8 cellular contexts compared by ENCODE assay signal in the genomic region with DNA sequence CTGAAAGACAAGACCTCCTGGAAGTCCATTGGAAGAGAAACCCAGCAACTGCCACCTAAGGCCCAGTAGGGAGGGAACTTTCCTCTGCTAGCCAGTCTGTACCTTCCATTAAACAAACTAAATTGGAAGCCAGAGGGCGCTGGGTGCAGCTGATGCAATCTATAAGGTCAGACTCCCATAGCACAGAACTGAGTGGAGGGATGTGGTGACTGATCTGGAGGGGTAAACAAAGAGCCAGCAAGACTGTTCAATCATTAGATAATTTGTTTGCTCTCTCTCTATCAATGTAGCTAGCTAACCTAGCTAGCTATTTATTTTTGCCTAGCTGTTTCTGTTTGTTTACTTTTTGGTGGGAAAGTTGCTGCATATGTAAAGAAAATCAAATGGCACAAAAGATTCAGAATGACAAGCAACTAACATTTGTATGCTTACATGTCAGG.
A peak's percentile ranks its signal among the peaks of the same experiment; 100 is the strongest.
DNase-seq lines count a peak whose midpoint lies in the region; ATAC-seq and TF ChIP-seq lines count a peak whose summit lies in the region.
"Had no signal": no experiment of that assay in that cellular context is flagged by ENCODE, and none has a peak within 500 bp of the region (broad histone marks: within the 10 kb centered on the region; RNA-seq: fewer than 3 reads in every experiment).

No MANE protein-coding gene starts in this region.

- H3K4me1 Mint-ChIP-seq in activated T-cell treated with anti-CD3 and anti-CD28 coated beads, Interleukin-2, amount 50 U/mL, for 72 hours (ENCODE audit: low read depth): peaks cover 6% of the 10 kb centered on the region

- H3K9me3 Mint-ChIP-seq in activated T-cell treated with anti-CD3 and anti-CD28 coated beads, Interleukin-2, amount 50 U/mL, for 72 hours: no peaks in the 10 kb centered on the region

- no peak for TF ChIP-seq POLR2A in gastroesophageal sphincter (IDR thresholded peaks at IDR 0.05)

- H3K36me3 Mint-ChIP-seq in activated T-cell treated with anti-CD3 and anti-CD28 coated beads, Interleukin-2, amount 50 U/mL, for 72 hours (ENCODE audit: insufficient read depth in 2 of 2): no peaks in the 10 kb centered on the region
- H3K36me3 Mint-ChIP-seq: activated naive CD8-positive, alpha-beta T cell had no signal

- no peaks in the 10 kb centered on the region for H3K27me3 ChIP-seq in gastroesophageal sphincter

- H3K27me3 Mint-ChIP-seq in activated T-cell treated with anti-CD3 and anti-CD28 coated beads, Interleukin-2, amount 50 U/mL, for 72 hours (ENCODE audit: low read depth): peaks cover 18% of the 10 kb centered on the region

- H3K4me1 ChIP-seq in gastroesophageal sphincter: no peaks in the 10 kb centered on the region

- H3K4me3 ChIP-seq in HFF-Myc (replicated peaks; ENCODE audit: low read depth, low read length): no peak overlapping the region
- H3K4me3 ChIP-seq in gastroesophageal sphincter: no peak overlapping the region

- DNase-seq in GM10248 (ENCODE audit: extremely low spot score): peak; percentile 22
- no peak for DNase-seq in HFF-Myc (ENCODE audit: extremely low read depth, low read depth)
- peak; percentile 4 for DNase-seq in NCI-H82 treated with DMSO at 0.1 percent for 48 hours (lab: John Stamatoyannopoulos, UW; ENCODE audit: unreplicated experiment)
- DNase-seq in activated T-cell treated with anti-CD3 and anti-CD28 coated beads, Interleukin-2, amount 50 U/mL, for 72 hours: peak; percentile 39 to 53
- peak; percentile 26 for DNase-seq in hepatic stellate cell (ENCODE audit: low spot score)
- peak in 2 of 3 donors; percentile 9 for DNase-seq in stimulated activated CD4-positive, alpha-beta T cell treated with anti-CD3 and anti-CD28 coated beads, TNF-alpha, amount 100 ng/mL, for 48 hours (ENCODE audit: low read depth in 3 of 3)

- TF ChIP-seq CTCF in GM10248 (IDR thresholded peaks at IDR 0.05; ENCODE audit: control extremely low read depth, extremely low read depth, low read depth, missing control alignments) (peak; percentile 43), HFF-Myc (IDR thresholded peaks at IDR 0.05; ENCODE audit: low read depth, low read length, missing control alignments) (peak; percentile 46), gastroesophageal sphincter (IDR thresholded peaks at IDR 0.05) (peak in 1 of 4 experiments; percentile 29)

- TF ChIP-seq EP300 in gastroesophageal sphincter (IDR thresholded peaks at IDR 0.05): no peak

- H3K9me3 ChIP-seq in gastroesophageal sphincter: no peaks in the 10 kb centered on the region

- H3K27ac ChIP-seq in gastroesophageal sphincter: no peak overlapping the region

- H3K4me3 Mint-ChIP-seq in activated T-cell treated with anti-CD3 and anti-CD28 coated beads, Interleukin-2, amount 50 U/mL, for 72 hours: no peak overlapping the region
- H3K4me3 Mint-ChIP-seq: activated naive CD8-positive, alpha-beta T cell had no signal

- CTCF ChIA-PET in GM10248 (lab: Yijun Ruan, JAX): interaction anchor here (0.8 to 1.9 kb wide), 8 partner anchors 18 to 997 kb away, joined by 3 to 4 read pairs (median 4); no protein-coding TSS in a partner anchor

- no peaks in the 10 kb centered on the region for H3K36me3 ChIP-seq in gastroesophageal sphincter

- WGBS in gastroesophageal sphincter (ENCODE audit: low coverage in 1 of 2), 2 donors: 33 to 75% methylated on average over 1 of the region's 1 CpG

- peak overlapping the region; percentile 14 for H3K27ac Mint-ChIP-seq in activated T-cell treated with anti-CD3 and anti-CD28 coated beads, Interleukin-2, amount 50 U/mL, for 72 hours
- H3K27ac Mint-ChIP-seq: activated naive CD8-positive, alpha-beta T cell had no signal

- POLR2A ChIA-PET in GM10248 (lab: Yijun Ruan, JAX): no interaction called here

- peak; percentile 84 to 94 for ATAC-seq in activated T-cell treated with anti-CD3 and anti-CD28 coated beads, Interleukin-2, amount 50 U/mL, for 72 hours (replicated peaks in 1 of 2)
- ATAC-seq in gastroesophageal sphincter: no peak
